In genomic region chr13:78940444-78940843, GRCh38 we compare ENCODE assay signal across 3 cellular contexts.
TF ChIP-seq lines count a peak whose summit lies in the region.

No MANE protein-coding gene starts in this region.

TF ChIP-seq in A549, 52 proteins besides CTCF, POLR2A, EP300 and RAD21:
- TF ChIP-seq HEYL (CRISPR knock-in tag; IDR thresholded peaks at IDR 0.05) (no peak), MAFK (IDR thresholded peaks at IDR 0.05; ENCODE audit: partially characterized antibody) (peak; percentile 23)
TF ChIP-seq in A549: peak in this region for 1.

TF ChIP-seq in GM23338, 12 proteins besides CTCF, POLR2A, EP300 and RAD21:
- TF ChIP-seq STAT1 (IDR thresholded peaks at IDR 0.05; ENCODE audit: unreplicated experiment), result no peak
- TF ChIP-seq ZNF331 (CRISPR knock-in tag; IDR thresholded peaks at IDR 0.05; ENCODE audit: low read depth), result no peak
- no peak for TF ChIP-seq EZH2 (IDR thresholded peaks at IDR 0.05; ENCODE audit: low read depth, unreplicated experiment)
- TF ChIP-seq CREB1 (CRISPR knock-in tag; IDR thresholded peaks at IDR 0.05; ENCODE audit: low read depth), result no peak
- no peak for TF ChIP-seq ZNF462 (CRISPR knock-in tag; IDR thresholded peaks at IDR 0.05)
- no peak for TF ChIP-seq EZH2phosphoT487 (IDR thresholded peaks at IDR 0.05; ENCODE audit: unreplicated experiment)
- no peak for TF ChIP-seq POLR2AphosphoS5 (IDR thresholded peaks at IDR 0.05; ENCODE audit: low read depth)
- no peak for TF ChIP-seq ZNF114 (CRISPR knock-in tag; IDR thresholded peaks at IDR 0.05)
- TF ChIP-seq JUNB (IDR thresholded peaks at IDR 0.05; ENCODE audit: unreplicated experiment), result no peak
- no peak for TF ChIP-seq NANOG (IDR thresholded peaks at IDR 0.05; ENCODE audit: borderline replicate concordance)
- no peak for TF ChIP-seq REST (IDR thresholded peaks at IDR 0.05; ENCODE audit: unreplicated experiment)
- TF ChIP-seq ETS1 (IDR thresholded peaks at IDR 0.05), result no peak

TF ChIP-seq in H1, 55 proteins besides CTCF, POLR2A, EP300 and RAD21:
- TF ChIP-seq CTBP2 (IDR thresholded peaks at IDR 0.05; ENCODE audit: borderline replicate concordance, insufficient read depth, insufficient read length, low read length) (no peak), FOSL1 (IDR thresholded peaks at IDR 0.05; ENCODE audit: insufficient read depth, low read depth, low read length) (no peak), SRF (IDR thresholded peaks at IDR 0.05; ENCODE audit: low read depth, low read length) (no peak), CHD2 (IDR thresholded peaks at IDR 0.05; ENCODE audit: low read length) (no peak), CEBPB (IDR thresholded peaks at IDR 0.05; ENCODE audit: low read depth, low read length) (no peak), BACH1 (IDR thresholded peaks at IDR 0.05; ENCODE audit: low read length) (no peak), ZNF274 (IDR thresholded peaks at IDR 0.05; ENCODE audit: borderline replicate concordance, extremely low read depth, low read length) (no peak), EGR1 (IDR thresholded peaks at IDR 0.05; ENCODE audit: borderline replicate concordance, low read depth, low read length) (no peak), CBX8 (IDR thresholded peaks at IDR 0.05; ENCODE audit: borderline replicate concordance, low read depth, low read length) (no peak), RNF2 (IDR thresholded peaks at IDR 0.05; ENCODE audit: borderline replicate concordance, low read depth, low read length, missing control alignments, poor library complexity, severe bottlenecking) (no peak), PHF8 (conservative IDR thresholded peaks at IDR 0.05; ENCODE audit: low read depth, low read length) (no peak), USF2 (IDR thresholded peaks at IDR 0.05; ENCODE audit: low read length) (no peak), ATF3 (IDR thresholded peaks at IDR 0.05; ENCODE audit: insufficient read depth, low read depth, low read length) (no peak), SP2 (IDR thresholded peaks at IDR 0.05; ENCODE audit: low read length) (no peak), TAF1 (IDR thresholded peaks at IDR 0.05; ENCODE audit: low read depth, low read length) (no peak), RXRA (IDR thresholded peaks at IDR 0.05; ENCODE audit: insufficient read depth, low read depth, low read length) (no peak), CREB1 (IDR thresholded peaks at IDR 0.05) (no peak), POU5F1 (IDR thresholded peaks at IDR 0.05; ENCODE audit: low read depth, low read length) (no peak), GABPA (IDR thresholded peaks at IDR 0.05; ENCODE audit: borderline replicate concordance, insufficient read depth, low read length) (no peak), SP1 (IDR thresholded peaks at IDR 0.05; ENCODE audit: low read depth, low read length) (no peak)
